In the genomic region with DNA sequence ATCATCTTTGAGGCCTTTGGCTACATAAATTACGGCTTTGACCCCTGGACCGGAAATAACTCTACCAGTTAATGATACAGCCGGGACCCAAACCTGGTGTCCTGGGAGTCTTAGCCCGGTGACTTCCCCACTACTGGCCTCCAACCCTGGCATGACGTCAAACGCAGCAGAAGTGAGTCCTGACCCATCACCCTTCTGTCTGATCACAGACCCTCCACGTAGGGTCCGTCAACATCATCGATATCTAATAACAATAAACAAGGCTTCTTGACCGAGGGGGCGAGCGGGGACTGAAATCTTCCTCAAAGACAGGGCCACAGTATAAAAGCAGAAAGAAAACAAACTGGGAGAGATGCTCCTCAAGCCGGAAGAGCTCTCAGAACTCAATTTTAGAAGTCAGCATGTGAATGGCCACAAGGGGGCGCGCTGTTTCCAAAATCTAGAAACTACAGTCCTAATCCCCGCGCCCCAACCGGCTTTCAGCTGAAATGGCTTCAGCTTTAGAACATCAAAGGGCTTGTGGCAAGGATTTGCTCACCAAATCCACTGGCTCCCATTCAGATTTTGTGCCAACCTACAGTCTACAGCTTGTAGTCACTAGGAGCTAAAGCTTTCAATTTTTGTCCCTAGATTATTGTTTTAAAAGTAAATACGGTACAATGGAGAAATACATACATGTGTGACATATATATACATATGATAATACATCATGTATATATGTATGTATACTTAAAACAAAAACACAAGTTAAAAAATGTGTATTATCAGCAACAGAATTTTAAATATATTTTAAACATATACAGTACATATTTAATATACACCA, we compare ENCODE assay signal across 1 cellular context.
A peak's percentile ranks its signal among the peaks of the same experiment; 100 is the strongest.
TF ChIP-seq lines count a peak whose summit lies in the region.

No MANE protein-coding gene starts in this region.

TF ChIP-seq in HepG2, 621 proteins besides CTCF, POLR2A, EP300 and RAD21 (continued from another document and continues in another):
- no peak for TF ChIP-seq MEF2D (CRISPR knock-in tag; IDR thresholded peaks at IDR 0.05)
- no peak for TF ChIP-seq KDM5B (CRISPR knock-in tag; IDR thresholded peaks at IDR 0.05; ENCODE audit: borderline replicate concordance)
- TF ChIP-seq, protein P1, sequence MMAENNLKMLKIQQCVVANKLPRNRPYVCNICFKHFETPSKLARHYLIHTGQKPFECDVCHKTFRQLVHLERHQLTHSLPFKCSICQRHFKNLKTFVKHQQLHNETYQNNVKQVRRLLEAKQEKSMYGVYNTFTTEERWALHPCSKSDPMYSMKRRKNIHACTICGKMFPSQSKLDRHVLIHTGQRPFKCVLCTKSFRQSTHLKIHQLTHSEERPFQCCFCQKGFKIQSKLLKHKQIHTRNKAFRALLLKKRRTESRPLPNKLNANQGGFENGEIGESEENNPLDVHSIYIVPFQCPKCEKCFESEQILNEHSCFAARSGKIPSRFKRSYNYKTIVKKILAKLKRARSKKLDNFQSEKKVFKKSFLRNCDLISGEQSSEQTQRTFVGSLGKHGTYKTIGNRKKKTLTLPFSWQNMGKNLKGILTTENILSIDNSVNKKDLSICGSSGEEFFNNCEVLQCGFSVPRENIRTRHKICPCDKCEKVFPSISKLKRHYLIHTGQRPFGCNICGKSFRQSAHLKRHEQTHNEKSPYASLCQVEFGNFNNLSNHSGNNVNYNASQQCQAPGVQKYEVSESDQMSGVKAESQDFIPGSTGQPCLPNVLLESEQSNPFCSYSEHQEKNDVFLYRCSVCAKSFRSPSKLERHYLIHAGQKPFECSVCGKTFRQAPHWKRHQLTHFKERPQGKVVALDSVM (CRISPR knock-in tag; IDR thresholded peaks at IDR 0.05) = no peak
- no peak for TF ChIP-seq ZNF124 (CRISPR knock-in tag; IDR thresholded peaks at IDR 0.05)
- no peak for TF ChIP-seq ZSCAN25 (CRISPR knock-in tag; IDR thresholded peaks at IDR 0.05)
- no peak for TF ChIP-seq SALL2 (CRISPR knock-in tag; IDR thresholded peaks at IDR 0.05)
- no peak for TF ChIP-seq HMGA1 (CRISPR knock-in tag; conservative IDR thresholded peaks at IDR 0.05)
- no peak for TF ChIP-seq ZNF891 (CRISPR knock-in tag; IDR thresholded peaks at IDR 0.05)
- TF ChIP-seq RNF2 (conservative IDR thresholded peaks at IDR 0.05; ENCODE audit: low read depth) = no peak
- peak; percentile 43; the same call in 1 of the 2 replicates for TF ChIP-seq CREB1 (IDR thresholded peaks at IDR 0.05)
- peak; percentile 38; the same call in 1 of the 2 replicates for TF ChIP-seq CREB1 (CRISPR knock-in tag; IDR thresholded peaks at IDR 0.05)
- TF ChIP-seq SNAPC2 (CRISPR knock-in tag; IDR thresholded peaks at IDR 0.05) = no peak
- TF ChIP-seq, protein P2, sequence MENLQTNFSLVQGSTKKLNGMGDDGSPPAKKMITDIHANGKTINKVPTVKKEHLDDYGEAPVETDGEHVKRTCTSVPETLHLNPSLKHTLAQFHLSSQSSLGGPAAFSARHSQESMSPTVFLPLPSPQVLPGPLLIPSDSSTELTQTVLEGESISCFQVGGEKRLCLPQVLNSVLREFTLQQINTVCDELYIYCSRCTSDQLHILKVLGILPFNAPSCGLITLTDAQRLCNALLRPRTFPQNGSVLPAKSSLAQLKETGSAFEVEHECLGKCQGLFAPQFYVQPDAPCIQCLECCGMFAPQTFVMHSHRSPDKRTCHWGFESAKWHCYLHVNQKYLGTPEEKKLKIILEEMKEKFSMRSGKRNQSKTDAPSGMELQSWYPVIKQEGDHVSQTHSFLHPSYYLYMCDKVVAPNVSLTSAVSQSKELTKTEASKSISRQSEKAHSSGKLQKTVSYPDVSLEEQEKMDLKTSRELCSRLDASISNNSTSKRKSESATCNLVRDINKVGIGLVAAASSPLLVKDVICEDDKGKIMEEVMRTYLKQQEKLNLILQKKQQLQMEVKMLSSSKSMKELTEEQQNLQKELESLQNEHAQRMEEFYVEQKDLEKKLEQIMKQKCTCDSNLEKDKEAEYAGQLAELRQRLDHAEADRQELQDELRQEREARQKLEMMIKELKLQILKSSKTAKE (CRISPR knock-in tag; IDR thresholded peaks at IDR 0.05; ENCODE audit: borderline replicate concordance) = no peak
- TF ChIP-seq, protein P3, sequence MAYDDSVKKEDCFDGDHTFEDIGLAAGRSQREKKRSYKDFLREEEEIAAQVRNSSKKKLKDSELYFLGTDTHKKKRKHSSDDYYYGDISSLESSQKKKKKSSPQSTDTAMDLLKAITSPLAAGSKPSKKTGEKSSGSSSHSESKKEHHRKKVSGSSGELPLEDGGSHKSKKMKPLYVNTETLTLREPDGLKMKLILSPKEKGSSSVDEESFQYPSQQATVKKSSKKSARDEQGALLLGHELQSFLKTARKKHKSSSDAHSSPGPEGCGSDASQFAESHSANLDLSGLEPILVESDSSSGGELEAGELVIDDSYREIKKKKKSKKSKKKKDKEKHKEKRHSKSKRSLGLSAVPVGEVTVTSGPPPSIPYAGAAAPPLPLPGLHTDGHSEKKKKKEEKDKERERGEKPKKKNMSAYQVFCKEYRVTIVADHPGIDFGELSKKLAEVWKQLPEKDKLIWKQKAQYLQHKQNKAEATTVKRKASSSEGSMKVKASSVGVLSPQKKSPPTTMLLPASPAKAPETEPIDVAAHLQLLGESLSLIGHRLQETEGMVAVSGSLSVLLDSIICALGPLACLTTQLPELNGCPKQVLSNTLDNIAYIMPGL (CRISPR knock-in tag; IDR thresholded peaks at IDR 0.05; ENCODE audit: borderline replicate concordance in 1 of 2, low read depth in 1 of 2) = 0 out of 4 replicates have a peak, but pooled peaks of 1 of the 2 experiments have one; percentile 40
- no peak for TF ChIP-seq ZNF850 (CRISPR knock-in tag; conservative IDR thresholded peaks at IDR 0.05)
- no peak for TF ChIP-seq ZNF136 (CRISPR knock-in tag; IDR thresholded peaks at IDR 0.05; ENCODE audit: low read depth)
- no peak for TF ChIP-seq ZBTB20 (CRISPR knock-in tag; IDR thresholded peaks at IDR 0.05; ENCODE audit: borderline replicate concordance, low read depth)
- TF ChIP-seq SCMH1 (CRISPR knock-in tag; IDR thresholded peaks at IDR 0.05; ENCODE audit: borderline replicate concordance) = no peak
- TF ChIP-seq, protein P4, sequence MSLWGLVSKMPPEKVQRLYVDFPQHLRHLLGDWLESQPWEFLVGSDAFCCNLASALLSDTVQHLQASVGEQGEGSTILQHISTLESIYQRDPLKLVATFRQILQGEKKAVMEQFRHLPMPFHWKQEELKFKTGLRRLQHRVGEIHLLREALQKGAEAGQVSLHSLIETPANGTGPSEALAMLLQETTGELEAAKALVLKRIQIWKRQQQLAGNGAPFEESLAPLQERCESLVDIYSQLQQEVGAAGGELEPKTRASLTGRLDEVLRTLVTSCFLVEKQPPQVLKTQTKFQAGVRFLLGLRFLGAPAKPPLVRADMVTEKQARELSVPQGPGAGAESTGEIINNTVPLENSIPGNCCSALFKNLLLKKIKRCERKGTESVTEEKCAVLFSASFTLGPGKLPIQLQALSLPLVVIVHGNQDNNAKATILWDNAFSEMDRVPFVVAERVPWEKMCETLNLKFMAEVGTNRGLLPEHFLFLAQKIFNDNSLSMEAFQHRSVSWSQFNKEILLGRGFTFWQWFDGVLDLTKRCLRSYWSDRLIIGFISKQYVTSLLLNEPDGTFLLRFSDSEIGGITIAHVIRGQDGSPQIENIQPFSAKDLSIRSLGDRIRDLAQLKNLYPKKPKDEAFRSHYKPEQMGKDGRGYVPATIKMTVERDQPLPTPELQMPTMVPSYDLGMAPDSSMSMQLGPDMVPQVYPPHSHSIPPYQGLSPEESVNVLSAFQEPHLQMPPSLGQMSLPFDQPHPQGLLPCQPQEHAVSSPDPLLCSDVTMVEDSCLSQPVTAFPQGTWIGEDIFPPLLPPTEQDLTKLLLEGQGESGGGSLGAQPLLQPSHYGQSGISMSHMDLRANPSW (CRISPR knock-in tag; IDR thresholded peaks at IDR 0.05; ENCODE audit: borderline replicate concordance) = no peak
- TF ChIP-seq ZMYM4 (CRISPR knock-in tag; IDR thresholded peaks at IDR 0.05) = 0 out of 2 replicates have a peak, but pooled peaks have one; percentile 27
- TF ChIP-seq MED1 (CRISPR knock-in tag; IDR thresholded peaks at IDR 0.05) = peak; percentile 49; the same call in 1 of the 2 replicates
- TF ChIP-seq, protein P5, sequence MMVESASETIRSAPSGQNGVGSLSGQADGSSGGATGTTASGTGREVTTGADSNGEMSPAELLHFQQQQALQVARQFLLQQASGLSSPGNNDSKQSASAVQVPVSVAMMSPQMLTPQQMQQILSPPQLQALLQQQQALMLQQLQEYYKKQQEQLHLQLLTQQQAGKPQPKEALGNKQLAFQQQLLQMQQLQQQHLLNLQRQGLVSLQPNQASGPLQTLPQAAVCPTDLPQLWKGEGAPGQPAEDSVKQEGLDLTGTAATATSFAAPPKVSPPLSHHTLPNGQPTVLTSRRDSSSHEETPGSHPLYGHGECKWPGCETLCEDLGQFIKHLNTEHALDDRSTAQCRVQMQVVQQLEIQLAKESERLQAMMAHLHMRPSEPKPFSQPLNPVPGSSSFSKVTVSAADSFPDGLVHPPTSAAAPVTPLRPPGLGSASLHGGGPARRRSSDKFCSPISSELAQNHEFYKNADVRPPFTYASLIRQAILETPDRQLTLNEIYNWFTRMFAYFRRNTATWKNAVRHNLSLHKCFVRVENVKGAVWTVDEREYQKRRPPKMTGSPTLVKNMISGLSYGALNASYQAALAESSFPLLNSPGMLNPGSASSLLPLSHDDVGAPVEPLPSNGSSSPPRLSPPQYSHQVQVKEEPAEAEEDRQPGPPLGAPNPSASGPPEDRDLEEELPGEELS (CRISPR knock-in tag; IDR thresholded peaks at IDR 0.05) = 0 out of 2 replicates have a peak, but pooled peaks have one; percentile 22
- TF ChIP-seq ASH2L (IDR thresholded peaks at IDR 0.05; ENCODE audit: insufficient read length, low read depth, low read length) = no peak
- TF ChIP-seq, protein P6, sequence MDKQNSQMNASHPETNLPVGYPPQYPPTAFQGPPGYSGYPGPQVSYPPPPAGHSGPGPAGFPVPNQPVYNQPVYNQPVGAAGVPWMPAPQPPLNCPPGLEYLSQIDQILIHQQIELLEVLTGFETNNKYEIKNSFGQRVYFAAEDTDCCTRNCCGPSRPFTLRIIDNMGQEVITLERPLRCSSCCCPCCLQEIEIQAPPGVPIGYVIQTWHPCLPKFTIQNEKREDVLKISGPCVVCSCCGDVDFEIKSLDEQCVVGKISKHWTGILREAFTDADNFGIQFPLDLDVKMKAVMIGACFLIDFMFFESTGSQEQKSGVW (CRISPR knock-in tag; IDR thresholded peaks at IDR 0.05; ENCODE audit: borderline replicate concordance) = no peak
- TF ChIP-seq ZFP36L1 (CRISPR knock-in tag; IDR thresholded peaks at IDR 0.05) = no peak
- TF ChIP-seq SIX4 (CRISPR knock-in tag; IDR thresholded peaks at IDR 0.05) = no peak
- TF ChIP-seq TCF7 (IDR thresholded peaks at IDR 0.05; ENCODE audit: low read depth) = peak; percentile 61
- TF ChIP-seq ZNF530 (CRISPR knock-in tag; IDR thresholded peaks at IDR 0.05; ENCODE audit: low read depth) = no peak
- 0 out of 2 replicates have a peak, but pooled peaks have one; percentile 19 for TF ChIP-seq FOSL2 (CRISPR knock-in tag; IDR thresholded peaks at IDR 0.05)
- TF ChIP-seq KAT2B (IDR thresholded peaks at IDR 0.05; ENCODE audit: borderline replicate concordance, low read depth, low read length) = no peak
- TF ChIP-seq ATF7-NPFF (CRISPR knock-in tag; IDR thresholded peaks at IDR 0.05; ENCODE audit: low read depth) = no peak
- no peak for TF ChIP-seq RARG (CRISPR knock-in tag; IDR thresholded peaks at IDR 0.05; ENCODE audit: low read depth)
- no peak for TF ChIP-seq ZBTB3 (CRISPR knock-in tag; IDR thresholded peaks at IDR 0.05; ENCODE audit: borderline replicate concordance, low read depth)
- 0 out of 2 replicates have a peak, but pooled peaks have one; percentile 54 for TF ChIP-seq ZNF331 (CRISPR knock-in tag; IDR thresholded peaks at IDR 0.05)
- TF ChIP-seq, protein P7, sequence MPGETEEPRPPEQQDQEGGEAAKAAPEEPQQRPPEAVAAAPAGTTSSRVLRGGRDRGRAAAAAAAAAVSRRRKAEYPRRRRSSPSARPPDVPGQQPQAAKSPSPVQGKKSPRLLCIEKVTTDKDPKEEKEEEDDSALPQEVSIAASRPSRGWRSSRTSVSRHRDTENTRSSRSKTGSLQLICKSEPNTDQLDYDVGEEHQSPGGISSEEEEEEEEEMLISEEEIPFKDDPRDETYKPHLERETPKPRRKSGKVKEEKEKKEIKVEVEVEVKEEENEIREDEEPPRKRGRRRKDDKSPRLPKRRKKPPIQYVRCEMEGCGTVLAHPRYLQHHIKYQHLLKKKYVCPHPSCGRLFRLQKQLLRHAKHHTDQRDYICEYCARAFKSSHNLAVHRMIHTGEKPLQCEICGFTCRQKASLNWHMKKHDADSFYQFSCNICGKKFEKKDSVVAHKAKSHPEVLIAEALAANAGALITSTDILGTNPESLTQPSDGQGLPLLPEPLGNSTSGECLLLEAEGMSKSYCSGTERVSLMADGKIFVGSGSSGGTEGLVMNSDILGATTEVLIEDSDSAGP (CRISPR knock-in tag; IDR thresholded peaks at IDR 0.05; ENCODE audit: borderline replicate concordance) = no peak
- TF ChIP-seq ZNF292 (CRISPR knock-in tag; IDR thresholded peaks at IDR 0.05; ENCODE audit: borderline replicate concordance, low read depth) = no peak
- TF ChIP-seq IKZF1 (IDR thresholded peaks at IDR 0.05) = no peak
- TF ChIP-seq, protein P8, sequence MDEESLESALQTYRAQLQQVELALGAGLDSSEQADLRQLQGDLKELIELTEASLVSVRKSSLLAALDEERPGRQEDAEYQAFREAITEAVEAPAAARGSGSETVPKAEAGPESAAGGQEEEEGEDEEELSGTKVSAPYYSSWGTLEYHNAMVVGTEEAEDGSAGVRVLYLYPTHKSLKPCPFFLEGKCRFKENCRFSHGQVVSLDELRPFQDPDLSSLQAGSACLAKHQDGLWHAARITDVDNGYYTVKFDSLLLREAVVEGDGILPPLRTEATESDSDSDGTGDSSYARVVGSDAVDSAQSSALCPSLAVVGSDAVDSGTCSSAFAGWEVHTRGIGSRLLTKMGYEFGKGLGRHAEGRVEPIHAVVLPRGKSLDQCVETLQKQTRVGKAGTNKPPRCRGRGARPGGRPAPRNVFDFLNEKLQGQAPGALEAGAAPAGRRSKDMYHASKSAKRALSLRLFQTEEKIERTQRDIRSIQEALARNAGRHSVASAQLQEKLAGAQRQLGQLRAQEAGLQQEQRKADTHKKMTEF (CRISPR knock-in tag; IDR thresholded peaks at IDR 0.05) = no peak
- TF ChIP-seq, protein P9, sequence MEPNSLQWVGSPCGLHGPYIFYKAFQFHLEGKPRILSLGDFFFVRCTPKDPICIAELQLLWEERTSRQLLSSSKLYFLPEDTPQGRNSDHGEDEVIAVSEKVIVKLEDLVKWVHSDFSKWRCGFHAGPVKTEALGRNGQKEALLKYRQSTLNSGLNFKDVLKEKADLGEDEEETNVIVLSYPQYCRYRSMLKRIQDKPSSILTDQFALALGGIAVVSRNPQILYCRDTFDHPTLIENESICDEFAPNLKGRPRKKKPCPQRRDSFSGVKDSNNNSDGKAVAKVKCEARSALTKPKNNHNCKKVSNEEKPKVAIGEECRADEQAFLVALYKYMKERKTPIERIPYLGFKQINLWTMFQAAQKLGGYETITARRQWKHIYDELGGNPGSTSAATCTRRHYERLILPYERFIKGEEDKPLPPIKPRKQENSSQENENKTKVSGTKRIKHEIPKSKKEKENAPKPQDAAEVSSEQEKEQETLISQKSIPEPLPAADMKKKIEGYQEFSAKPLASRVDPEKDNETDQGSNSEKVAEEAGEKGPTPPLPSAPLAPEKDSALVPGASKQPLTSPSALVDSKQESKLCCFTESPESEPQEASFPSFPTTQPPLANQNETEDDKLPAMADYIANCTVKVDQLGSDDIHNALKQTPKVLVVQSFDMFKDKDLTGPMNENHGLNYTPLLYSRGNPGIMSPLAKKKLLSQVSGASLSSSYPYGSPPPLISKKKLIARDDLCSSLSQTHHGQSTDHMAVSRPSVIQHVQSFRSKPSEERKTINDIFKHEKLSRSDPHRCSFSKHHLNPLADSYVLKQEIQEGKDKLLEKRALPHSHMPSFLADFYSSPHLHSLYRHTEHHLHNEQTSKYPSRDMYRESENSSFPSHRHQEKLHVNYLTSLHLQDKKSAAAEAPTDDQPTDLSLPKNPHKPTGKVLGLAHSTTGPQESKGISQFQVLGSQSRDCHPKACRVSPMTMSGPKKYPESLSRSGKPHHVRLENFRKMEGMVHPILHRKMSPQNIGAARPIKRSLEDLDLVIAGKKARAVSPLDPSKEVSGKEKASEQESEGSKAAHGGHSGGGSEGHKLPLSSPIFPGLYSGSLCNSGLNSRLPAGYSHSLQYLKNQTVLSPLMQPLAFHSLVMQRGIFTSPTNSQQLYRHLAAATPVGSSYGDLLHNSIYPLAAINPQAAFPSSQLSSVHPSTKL (CRISPR knock-in tag; IDR thresholded peaks at IDR 0.05) = no peak
